ENCODE assay signal across 8 cellular contexts in the genomic region with DNA sequence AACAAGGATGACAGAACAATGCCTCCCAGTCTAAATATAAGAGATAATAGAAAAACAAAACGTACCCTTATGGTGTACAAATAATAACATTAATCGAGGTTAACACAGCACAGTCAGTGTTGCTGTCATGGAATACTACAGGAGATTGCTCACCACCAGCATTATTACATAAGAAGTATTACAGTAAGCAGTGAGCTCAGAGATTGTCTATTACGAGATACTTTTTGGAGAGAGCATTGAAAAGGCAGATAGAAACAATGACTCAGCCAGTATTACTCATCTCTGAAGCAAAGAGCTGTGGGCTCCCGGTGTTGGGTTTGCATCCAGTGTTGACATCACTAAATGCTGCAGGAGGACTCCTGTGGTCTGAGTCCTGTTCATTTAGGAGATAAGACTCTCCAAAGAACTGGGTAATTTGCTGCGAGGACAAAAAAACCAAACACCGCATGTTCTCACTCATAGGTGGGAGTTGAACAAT.
A peak's percentile ranks its signal among the peaks of the same experiment; 100 is the strongest.
DNase-seq lines count a peak whose midpoint lies in the region; ATAC-seq, FAIRE-seq and TF ChIP-seq lines count a peak whose summit lies in the region.

No MANE protein-coding gene starts in this region.

- H3K4me1 Mint-ChIP-seq in Calu3 (ENCODE audit: low read depth, unreplicated experiment) (peaks cover 34% of the 10 kb centered on the region), astrocyte (ENCODE audit: low read depth, unreplicated experiment) (peaks cover 6% of the 10 kb centered on the region)

- DNase-seq in Calu3 (peak; percentile 62), astrocyte (ENCODE audit: low read depth) (peak; percentile 95), mucosa of gallbladder (ENCODE audit: low spot score) (peak; percentile 43), Karpas-422 (no peak), HT-29 (ENCODE audit: low spot score) (no peak)
- no peak for DNase-seq in effector CD4-positive, alpha-beta T cell

- no peak overlapping the region for H3K9ac ChIP-seq in astrocyte (ENCODE audit: low read length)
- H3K9ac ChIP-seq in Karpas-422 (ENCODE audit: low read length), result no peak overlapping the region

- H3K9me2 ChIP-seq in Karpas-422 (replicated peaks; ENCODE audit: insufficient read depth, low read length), result no peaks in the 10 kb centered on the region

- H3K27me3 Mint-ChIP-seq in Calu3 (ENCODE audit: unreplicated experiment) (no peaks in the 10 kb centered on the region), astrocyte (ENCODE audit: low read depth, unreplicated experiment) (no peaks in the 10 kb centered on the region)

- no TSS peak for BruUV-seq in Calu3 (replicated peaks; lab: Mats Ljungman, UMichigan)

- intact Hi-C loops in Calu3 (cut with micrococcal nuclease; ENCODE audit: unreplicated experiment), result loop anchor here (10.0 kb wide), 2 partner anchors 108 to 152 kb away; no protein-coding TSS in a partner anchor

- TF ChIP-seq CTCF in Calu3 (IDR thresholded peaks at IDR 0.05; ENCODE audit: unreplicated experiment) (no peak), astrocyte (IDR thresholded peaks at IDR 0.05; ENCODE audit: insufficient read depth, low read depth, low read length) (no peak)

- CTCF ChIA-PET in Calu3 (lab: Charles Lee), result interaction anchor here (0.6 to 3.0 kb wide), 3 partner anchors 94 to 315 kb away, joined by 4 to 20 read pairs (median 4); partner anchors contain the start of gene SEMA6A

- H3K4me1 ChIP-seq in astrocyte (ENCODE audit: insufficient read depth, low read length) (peaks cover 9% of the 10 kb centered on the region), Karpas-422 (ENCODE audit: low read length) (no peaks in the 10 kb centered on the region)

- H3K27ac Mint-ChIP-seq in Calu3 (ENCODE audit: unreplicated experiment) (peak overlapping the region; percentile 79), astrocyte (ENCODE audit: unreplicated experiment) (peak overlapping the region; percentile 82)

- no peaks in the 10 kb centered on the region for H3K9me3 Mint-ChIP-seq in Calu3 (ENCODE audit: low read depth, unreplicated experiment)
- no peaks in the 10 kb centered on the region for H3K9me3 Mint-ChIP-seq in astrocyte (ENCODE audit: unreplicated experiment)

- H3K4me2 ChIP-seq in astrocyte (ENCODE audit: low read length), result no peak overlapping the region
- H3K4me2 ChIP-seq in Karpas-422 (ENCODE audit: low read depth, low read length, poor library complexity, severe bottlenecking), result no peak overlapping the region

- H3K36me3 Mint-ChIP-seq in Calu3 (ENCODE audit: insufficient read depth, unreplicated experiment) (peaks cover 19% of the 10 kb centered on the region), astrocyte (ENCODE audit: low read depth, unreplicated experiment) (no peaks in the 10 kb centered on the region)

- H4K20me1 ChIP-seq in astrocyte (ENCODE audit: insufficient read depth, low read length) (no peaks in the 10 kb centered on the region), Karpas-422 (ENCODE audit: insufficient read depth, low read depth, low read length) (no peaks in the 10 kb centered on the region)

- H3K36me3 ChIP-seq in astrocyte (ENCODE audit: insufficient read depth, low read length) (no peaks in the 10 kb centered on the region), Karpas-422 (ENCODE audit: insufficient read depth, low read length) (no peaks in the 10 kb centered on the region)

- ATAC-seq in GM19463 (IDR thresholded peaks at IDR 0.05; ENCODE audit: unreplicated experiment) (peak; percentile 43), HG03520 (IDR thresholded peaks at IDR 0.05; ENCODE audit: unreplicated experiment) (peak; percentile 53)

- H3K27ac ChIP-seq in astrocyte (ENCODE audit: low read depth, low read length), result peak overlapping the region; percentile 35
- H3K27ac ChIP-seq in Karpas-422 (ENCODE audit: low read length), result no peak overlapping the region

- FAIRE-seq in astrocyte (lab: Jason Lieb, UNC), result no peak

- H3K27me3 ChIP-seq in astrocyte (ENCODE audit: insufficient read depth, low read length) (no peaks in the 10 kb centered on the region), Karpas-422 (ENCODE audit: low read length) (no peaks in the 10 kb centered on the region)

- H3K79me2 ChIP-seq in astrocyte (ENCODE audit: insufficient read depth, low read length), result no peaks in the 10 kb centered on the region
- H3K79me2 ChIP-seq in Karpas-422 (ENCODE audit: low read length), result no peaks in the 10 kb centered on the region

- H3K9me3 ChIP-seq in astrocyte (ENCODE audit: insufficient read depth, low read depth, low read length), result no peaks in the 10 kb centered on the region
- no peaks in the 10 kb centered on the region for H3K9me3 ChIP-seq in Karpas-422 (ENCODE audit: low read length)

- H2AFZ ChIP-seq in astrocyte (ENCODE audit: low read depth, low read length) (no peak overlapping the region), Karpas-422 (ENCODE audit: low read length) (no peak overlapping the region)

- peak overlapping the region; percentile 35 for H3K4me3 Mint-ChIP-seq in Calu3 (ENCODE audit: low read depth, unreplicated experiment)
- no peak overlapping the region for H3K4me3 Mint-ChIP-seq in astrocyte (ENCODE audit: unreplicated experiment)

- no peak overlapping the region for H3K4me3 ChIP-seq in astrocyte (ENCODE audit: insufficient read depth, low read depth, low read length)
- no peak overlapping the region for H3K4me3 ChIP-seq in Karpas-422 (ENCODE audit: low read length)

Comparison
In these comparisons a context has a peak if more than half of its experiments do, and no peak if none do; other contexts are left out.
1. DNase-seq: peak in Calu3 (single experiment), astrocyte (single experiment) and mucosa of gallbladder (single experiment); none in effector CD4-positive, alpha-beta T cell (single experiment), Karpas-422 (single experiment) and HT-29 (single experiment).